Comparison of ENCODE assay signal across 25 cellular contexts in genomic region chr1:9447215-9447960, GRCh38.
"Had no signal": no experiment of that assay in that cellular context is flagged by ENCODE, and none has a peak within 500 bp of the region (broad histone marks: within the 10 kb centered on the region; RNA-seq: fewer than 3 reads in every experiment).

No MANE protein-coding gene starts in this region.

- H3K27me3 ChIP-seq: left lung, transverse colon, vagina had no signal

- H3K4me3 Mint-ChIP-seq: activated B cell treated with CpG ODN at 0.5 μM for 24 hours; activated CD4-positive, alpha-beta memory T cell treated with anti-CD3 and anti-CD28 coated beads, Interleukin-2, amount 10 ng/mL, durations not matched to agents 7 days and 5 days; activated CD4-positive, alpha-beta T cell treated with anti-CD3 and anti-CD28 coated beads for 36 hours; activated CD8-positive, alpha-beta memory T cell treated with anti-CD3 and anti-CD28 coated beads, Interleukin-2, amount 10 ng/mL, durations not matched to agents 7 days and 5 days; activated naive CD4-positive, alpha-beta T cell treated with anti-CD3 and anti-CD28 coated beads, Interleukin-2, amount 50 U/mL, for 24 hours; brain; dendritic cell treated with granulocyte-macrophage colony-stimulating factor and Interleukin-4, amounts not matched to agents 40 ng/mL and 50 ng/mL, for 4 days; immature natural killer cell; naive B cell; neural crest cell; T-helper 17 cell had no signal

- H3K27me3 Mint-ChIP-seq: activated B cell treated with CpG ODN at 0.5 μM for 24 hours; activated CD4-positive, alpha-beta T cell treated with anti-CD3 and anti-CD28 coated beads for 36 hours; activated naive CD4-positive, alpha-beta T cell treated with anti-CD3 and anti-CD28 coated beads, Interleukin-2, amount 50 U/mL, for 24 hours had no signal

- H3K4me3 ChIP-seq: left lung, transverse colon, vagina had no signal

- H3K9me3 Mint-ChIP-seq: activated B cell treated with CpG ODN at 0.5 μM for 24 hours; activated CD4-positive, alpha-beta memory T cell treated with anti-CD3 and anti-CD28 coated beads, Interleukin-2, amount 10 ng/mL, durations not matched to agents 7 days and 5 days; activated naive CD4-positive, alpha-beta T cell treated with anti-CD3 and anti-CD28 coated beads, Interleukin-2, amount 50 U/mL, for 24 hours; brain; dendritic cell treated with granulocyte-macrophage colony-stimulating factor and Interleukin-4, amounts not matched to agents 40 ng/mL and 50 ng/mL, for 4 days; immature natural killer cell; naive B cell; neural crest cell had no signal

- H3K4me1 Mint-ChIP-seq: activated CD4-positive, alpha-beta memory T cell treated with anti-CD3 and anti-CD28 coated beads, Interleukin-2, amount 10 ng/mL, durations not matched to agents 7 days and 5 days; activated CD4-positive, alpha-beta T cell treated with anti-CD3 and anti-CD28 coated beads for 36 hours; activated CD8-positive, alpha-beta memory T cell treated with anti-CD3 and anti-CD28 coated beads, Interleukin-2, amount 10 ng/mL, durations not matched to agents 7 days and 5 days; activated naive CD4-positive, alpha-beta T cell treated with anti-CD3 and anti-CD28 coated beads, Interleukin-2, amount 50 U/mL, for 24 hours; immature natural killer cell; T-helper 17 cell had no signal

- ATAC-seq: activated CD4-positive, alpha-beta T cell treated with anti-CD3 and anti-CD28 coated beads for 36 hours; activated CD8-positive, alpha-beta memory T cell treated with anti-CD3 and anti-CD28 coated beads, Interleukin-2, amount 10 ng/mL, durations not matched to agents 7 days and 5 days; stimulated activated naive CD8-positive, alpha-beta T cell treated with anti-CD3 and anti-CD28 coated beads, Interleukin-15, Interleukin-2, amounts not matched to agents 100 U/mL and 50 U/mL, for 24 hours; T-helper 17 cell had no signal

- H3K27ac ChIP-seq: left lung, vagina had no signal

- H3K36me3 Mint-ChIP-seq: activated CD8-positive, alpha-beta memory T cell treated with anti-CD3 and anti-CD28 coated beads, Interleukin-2, amount 10 ng/mL, durations not matched to agents 7 days and 5 days; activated naive CD4-positive, alpha-beta T cell treated with anti-CD3 and anti-CD28 coated beads, Interleukin-2, amount 50 U/mL, for 24 hours; brain; immature natural killer cell; naive B cell had no signal

- H3K27ac Mint-ChIP-seq: activated B cell treated with CpG ODN at 0.5 μM for 24 hours; activated CD4-positive, alpha-beta memory T cell treated with anti-CD3 and anti-CD28 coated beads, Interleukin-2, amount 10 ng/mL, durations not matched to agents 7 days and 5 days; activated CD4-positive, alpha-beta T cell treated with anti-CD3 and anti-CD28 coated beads for 36 hours; activated CD8-positive, alpha-beta memory T cell treated with anti-CD3 and anti-CD28 coated beads, Interleukin-2, amount 10 ng/mL, durations not matched to agents 7 days and 5 days; activated naive CD4-positive, alpha-beta T cell treated with anti-CD3 and anti-CD28 coated beads, Interleukin-2, amount 50 U/mL, for 24 hours; dendritic cell treated with granulocyte-macrophage colony-stimulating factor and Interleukin-4, amounts not matched to agents 40 ng/mL and 50 ng/mL, for 4 days; immature natural killer cell; T-helper 17 cell had no signal

- H3K36me3 ChIP-seq: left lung, transverse colon, vagina had no signal

- H3K9me3 ChIP-seq: left lung, transverse colon, vagina had no signal

- DNase-seq: activated B cell treated with CpG ODN at 0.5 μM for 24 hours; activated CD4-positive, alpha-beta memory T cell treated with anti-CD3 and anti-CD28 coated beads, Interleukin-2, amount 10 ng/mL, durations not matched to agents 7 days and 5 days; activated CD4-positive, alpha-beta T cell treated with anti-CD3 and anti-CD28 coated beads for 36 hours; activated CD8-positive, alpha-beta memory T cell treated with anti-CD3 and anti-CD28 coated beads, Interleukin-2, amount 10 ng/mL, durations not matched to agents 7 days and 5 days; activated gamma-delta T cell; activated T-cell treated with anti-CD3 and anti-CD28 coated beads for 4 hours; anterior cingulate cortex; effector CD4-positive, alpha-beta T cell; erythroblast; foreskin fibroblast; immature natural killer cell; left lung; naive B cell; occipital lobe; stimulated activated CD4-positive, alpha-beta T cell treated with anti-CD3 and anti-CD28 coated beads, Interleukin-12 subunit alpha, Interleukin-12 subunit beta, amount 100 ng/mL, for 4 hours; stimulated activated CD4-positive, alpha-beta T cell treated with anti-CD3 and anti-CD28 coated beads, Interleukin-4, amount 100 ng/mL, for 4 hours; stimulated activated naive CD8-positive, alpha-beta T cell treated with anti-CD3 and anti-CD28 coated beads, Interleukin-15, Interleukin-2, amounts not matched to agents 100 U/mL and 50 U/mL, for 24 hours; SW 1271; T-helper 17 cell; transverse colon had no signal
